8 cellular contexts compared by ENCODE assay signal in the genomic region with DNA sequence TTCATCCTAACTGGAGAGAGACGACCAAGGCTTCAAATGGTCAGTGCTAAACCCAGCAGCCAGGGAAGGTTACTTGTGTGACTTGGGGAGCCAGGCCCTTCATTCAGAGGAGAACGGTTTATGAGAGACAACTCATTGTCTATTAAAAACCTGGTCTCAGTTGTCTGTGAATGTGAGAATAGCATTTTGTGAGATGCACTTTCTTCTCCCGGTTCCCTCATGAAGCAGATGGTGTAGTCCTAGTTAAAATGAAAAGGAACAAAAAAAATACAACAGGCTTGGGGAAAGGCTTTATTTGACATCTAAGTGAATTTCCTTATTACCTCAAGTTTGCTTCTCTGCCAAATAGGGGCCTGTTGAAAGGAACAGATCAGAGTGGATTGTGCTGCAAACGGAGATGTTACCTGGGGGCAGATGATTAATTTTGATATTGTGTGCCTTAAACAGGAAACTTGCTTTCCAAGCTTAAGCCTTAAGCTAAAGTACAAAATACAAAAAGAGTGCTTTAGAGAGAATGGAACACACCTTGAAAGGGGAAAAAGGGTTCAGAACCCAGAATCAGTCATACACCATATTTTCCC.
DNase-seq lines count a peak whose midpoint lies in the region; ATAC-seq, FAIRE-seq and TF ChIP-seq lines count a peak whose summit lies in the region.

No MANE protein-coding gene starts in this region.

- H3K4me1 ChIP-seq in neural progenitor cell, result no peaks in the 10 kb centered on the region
- peaks cover 9% of the 10 kb centered on the region for H3K4me1 ChIP-seq in osteoblast (ENCODE audit: insufficient read depth, low read length)

- H3K79me2 ChIP-seq in neural progenitor cell (ENCODE audit: low read depth) (no peaks in the 10 kb centered on the region), osteoblast (ENCODE audit: insufficient read depth, low read length) (no peaks in the 10 kb centered on the region)

- TF ChIP-seq CTCF in dorsolateral prefrontal cortex (IDR thresholded peaks at IDR 0.05 in 54 of 56, conservative IDR thresholded peaks at IDR 0.05 in 2 of 56; ENCODE audit: low read depth in 1 of 56, partially characterized antibody in 56 of 56), result no peak
- no peak for TF ChIP-seq CTCF in neural progenitor cell (IDR thresholded peaks at IDR 0.05)
- TF ChIP-seq CTCF in osteoblast (IDR thresholded peaks at IDR 0.05; ENCODE audit: extremely low read depth, low read depth, low read length), result no peak

- H3K36me3 Mint-ChIP-seq in neural progenitor cell, result peaks cover 2% of the 10 kb centered on the region

- no peak overlapping the region for H2AFZ ChIP-seq in neural progenitor cell (replicated peaks)
- H2AFZ ChIP-seq in osteoblast (ENCODE audit: low read length), result no peak overlapping the region

- H3K4me3 ChIP-seq in dorsolateral prefrontal cortex (no peak overlapping the region), neural progenitor cell (no peak overlapping the region), osteoblast (ENCODE audit: insufficient read depth, low read length) (no peak overlapping the region)

- H3K9me3 Mint-ChIP-seq in neural progenitor cell, result no peaks in the 10 kb centered on the region

- no peaks in the 10 kb centered on the region for H3K27me3 ChIP-seq in dorsolateral prefrontal cortex
- H3K27me3 ChIP-seq in neural progenitor cell, result no peaks in the 10 kb centered on the region
- H3K27me3 ChIP-seq in osteoblast (ENCODE audit: insufficient read depth, low read length), result no peaks in the 10 kb centered on the region

- intact Hi-C loops in dorsolateral prefrontal cortex (cut with DNase I), result no loop called here

- H3K9me3 ChIP-seq in neural progenitor cell (ENCODE audit: low read depth) (no peaks in the 10 kb centered on the region), osteoblast (ENCODE audit: low read depth, low read length) (no peaks in the 10 kb centered on the region)

- no peak overlapping the region for H3K4me3 Mint-ChIP-seq in neural progenitor cell

- no peaks in the 10 kb centered on the region for H3K27me3 Mint-ChIP-seq in neural progenitor cell (ENCODE audit: insufficient read depth, low read depth)

- H3K27ac Mint-ChIP-seq in neural progenitor cell, result no peak overlapping the region

- H4K20me1 ChIP-seq in neural progenitor cell (ENCODE audit: low read depth), result no peaks in the 10 kb centered on the region
- H4K20me1 ChIP-seq in osteoblast (ENCODE audit: insufficient read depth, low read length), result no peaks in the 10 kb centered on the region

- FAIRE-seq in GM12891 (lab: Jason Lieb, UNC), result peak; percentile 16

- H3K4me1 Mint-ChIP-seq in neural progenitor cell, result no peaks in the 10 kb centered on the region

- ATAC-seq in GM19463 (IDR thresholded peaks at IDR 0.05; ENCODE audit: unreplicated experiment), result peak; percentile 23
- peak; percentile 29 for ATAC-seq in HG03196 (IDR thresholded peaks at IDR 0.05; ENCODE audit: unreplicated experiment)

- peak; percentile 25 for DNase-seq in GM12891 (ENCODE audit: insufficient read length, low spot score)
- DNase-seq in dorsolateral prefrontal cortex, result no peak
- no peak for DNase-seq in stimulated activated CD4-positive, alpha-beta T cell treated with anti-CD3 and anti-CD28 coated beads, Interleukin-4, amount 100 ng/mL, for 24 hours
- DNase-seq in neural progenitor cell (ENCODE audit: low spot score), result no peak
- DNase-seq in osteoblast (ENCODE audit: insufficient read length, low spot score, missing footprints), result no peak
- no peak for DNase-seq in caudate nucleus (lab: John Stamatoyannopoulos, UW)

- no peaks in the 10 kb centered on the region for H3K36me3 ChIP-seq in neural progenitor cell
- no peaks in the 10 kb centered on the region for H3K36me3 ChIP-seq in osteoblast (ENCODE audit: insufficient read depth, low read length)

- H3K4me2 ChIP-seq in neural progenitor cell (no peak overlapping the region), osteoblast (ENCODE audit: insufficient read depth, low read length) (no peak overlapping the region)

- TF ChIP-seq POLR2A in GM12891 (IDR thresholded peaks at IDR 0.05; ENCODE audit: low read depth, low read length), result no peak; the same call in 1 of the 2 replicates

- no peaks in the 10 kb centered on the region for H3F3A ChIP-seq in neural progenitor cell (ENCODE audit: low read depth)

- H3K27ac ChIP-seq in dorsolateral prefrontal cortex (peak overlapping the region in 39 of 59 donors; percentile 1 to 72 (median 46)), neural progenitor cell (no peak overlapping the region), osteoblast (ENCODE audit: low read depth, low read length) (no peak overlapping the region), caudate nucleus (ENCODE audit: low read depth, low read length) (no peak overlapping the region)

- no peak overlapping the region for H3K9ac ChIP-seq in neural progenitor cell

TF ChIP-seq in GM12891, 5 proteins besides CTCF, POLR2A, EP300 and RAD21:
- TF ChIP-seq POLR2AphosphoS5 (IDR thresholded peaks at IDR 0.05; ENCODE audit: low read depth, low read length) (no peak; the same call in 1 of the 2 replicates), PAX5 (IDR thresholded peaks at IDR 0.05; ENCODE audit: insufficient read depth, low read length, severe bottlenecking) (no peak), TAF1 (IDR thresholded peaks at IDR 0.05; ENCODE audit: low read depth, low read length) (peak; percentile 55; the same call in 1 of the 2 replicates), SPI1 (IDR thresholded peaks at IDR 0.05; ENCODE audit: low read depth, low read length) (peak; percentile 34; the same call in 1 of the 2 replicates)

Comparison
In these comparisons a context has a peak if more than half of its experiments do, and no peak if none do; other contexts are left out.
1. H3K27ac ChIP-seq: peak in dorsolateral prefrontal cortex (39 of 59); none in neural progenitor cell (single experiment), osteoblast (single experiment) and caudate nucleus (single experiment).